Comparison of ENCODE assay signal across 18 cellular contexts in the genomic region with DNA sequence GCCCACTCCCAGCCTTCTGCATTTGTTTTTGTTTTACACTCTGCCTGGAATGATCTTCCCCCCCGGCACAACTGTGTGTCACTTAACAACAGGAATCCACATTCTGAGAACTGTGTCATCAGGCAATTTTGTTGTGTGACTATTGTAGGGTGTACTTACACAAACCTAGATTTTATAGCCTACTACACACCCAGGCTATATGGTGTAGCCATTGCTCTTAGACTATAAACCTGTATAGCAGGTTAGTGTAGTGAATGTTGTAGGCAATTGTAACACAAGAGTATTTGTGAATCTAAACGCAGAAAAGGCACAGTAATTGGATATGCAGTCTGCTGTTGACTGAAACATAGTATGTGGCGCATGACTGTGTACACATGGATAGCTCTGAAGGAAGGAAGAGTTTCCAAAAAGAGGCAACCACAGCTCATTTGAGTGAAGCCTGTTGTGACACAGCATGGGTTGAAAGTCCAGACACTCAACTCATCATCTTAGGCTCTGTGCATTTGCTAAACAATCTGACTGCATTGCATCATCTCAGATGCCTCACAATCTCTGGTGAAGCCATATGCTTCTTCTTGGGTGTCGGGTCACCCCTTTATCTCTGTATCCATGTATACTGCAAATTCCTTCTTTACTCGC.
A peak's percentile ranks its signal among the peaks of the same experiment; 100 is the strongest.
DNase-seq lines count a peak whose midpoint lies in the region; ATAC-seq, FAIRE-seq and TF ChIP-seq lines count a peak whose summit lies in the region.
"Had no signal": no experiment of that assay in that cellular context is flagged by ENCODE, and none has a peak within 500 bp of the region (broad histone marks: within the 10 kb centered on the region; RNA-seq: fewer than 3 reads in every experiment).

No MANE protein-coding gene starts in this region.

- H3K9me3 ChIP-seq in A673 (ENCODE audit: low read depth, low read length, poor library complexity, severe bottlenecking), result no peaks in the 10 kb centered on the region
- H3K9me3 ChIP-seq: adrenal gland, suprapubic skin had no signal

- POLR2A ChIA-PET in A673 (lab: Charles Lee; ENCODE audit: low non-redundant PET), result no interaction called here

- H3K4me1 ChIP-seq in A673 (ENCODE audit: insufficient read depth, low read length, poor library complexity, severe bottlenecking), result peaks cover 5% of the 10 kb centered on the region
- H3K4me1 ChIP-seq: adrenal gland, parathyroid adenoma, suprapubic skin had no signal

- ATAC-seq in left lobe of liver, result peak; percentile 94
- no peak for ATAC-seq in HG02884 (IDR thresholded peaks at IDR 0.05; ENCODE audit: unreplicated experiment)
- no peak for ATAC-seq in HG02759 (IDR thresholded peaks at IDR 0.05; ENCODE audit: unreplicated experiment)

- DNase-seq in A673 (ENCODE audit: low spot score) (peak; percentile 33), ELF-1 (ENCODE audit: low read depth, low spot score) (peak; percentile 19), amniotic epithelial cell (ENCODE audit: low read depth) (peak; percentile 97), left lobe of liver (ENCODE audit: low spot score) (no peak), NCI-H1436 (lab: John Stamatoyannopoulos, UW) (no peak), GM19239 (ENCODE audit: insufficient read length, low spot score) (no peak)
- DNase-seq: activated T-cell treated with anti-CD3 and anti-CD28 coated beads, Interleukin-2, amount 50 U/mL, for 48 hours; adrenal gland; DND-41; dorsolateral prefrontal cortex; NCI-H146; NK-92 treated with Interleukin-12 subunit alpha and Interleukin-12 subunit beta, amount 100 ng/mL, for 24 hours; SHP77 had no signal

- H3K27ac ChIP-seq in A673 (ENCODE audit: low read depth, low read length, poor library complexity, severe bottlenecking), result no peak overlapping the region
- H3K27ac ChIP-seq: adrenal gland, dorsolateral prefrontal cortex, parathyroid adenoma, suprapubic skin had no signal

- no peaks in the 10 kb centered on the region for H3K27me3 ChIP-seq in A673 (replicated peaks; ENCODE audit: insufficient read depth, low read depth, low read length, poor library complexity)
- H3K27me3 ChIP-seq: adrenal gland, suprapubic skin had no signal

- intact Hi-C loops in A673 (cut with micrococcal nuclease; ENCODE audit: unreplicated experiment), result loop anchor here (5.0 kb wide), 2 partner anchors 584 to 899 kb away; partner anchors contain the start of gene PID1

- CTCF ChIA-PET in A673 (lab: Charles Lee), result interaction anchor here (0.9 kb wide), 1 partner anchor 585 kb away, joined by 6 read pairs; no protein-coding TSS in a partner anchor

- H3K36me3 ChIP-seq in A673 (ENCODE audit: insufficient read depth, low read length, poor library complexity, severe bottlenecking), result no peaks in the 10 kb centered on the region
- H3K36me3 ChIP-seq: adrenal gland, suprapubic skin had no signal

- no TSS peak for BruUV-seq in A673 (replicated peaks; lab: Mats Ljungman, UMichigan)

- H3K4me3 ChIP-seq in A673 (ENCODE audit: low read depth, low read length, poor library complexity, severe bottlenecking), result no peak overlapping the region
- H3K4me3 ChIP-seq: adrenal gland, dorsolateral prefrontal cortex, suprapubic skin had no signal

- no peak for TF ChIP-seq CTCF in A673 (conservative IDR thresholded peaks at IDR 0.05; ENCODE audit: low read depth, low read length)

- no peak for FAIRE-seq in GM19239 (lab: Jason Lieb, UNC)
- FAIRE-seq: GM12891 had no signal

Comparison
In these comparisons a context has a peak if more than half of its experiments do, and no peak if none do; other contexts are left out.
1. DNase-seq: peak in A673 (single experiment), ELF-1 (single experiment) and amniotic epithelial cell (single experiment); none in left lobe of liver (single experiment), NCI-H1436 (single experiment) and GM19239 (single experiment).